In genomic region chr2:32039447-32040219, GRCh38 we compare ENCODE assay signal across 8 cellular contexts. TPM values are rescaled to one million over a fixed set of nuclear protein-coding genes. Genes with fewer than 3 reads are reported as not detected.
DNase-seq lines count a peak whose midpoint lies in the region; ATAC-seq and FAIRE-seq lines count a peak whose summit lies in the region.

TSS of gene DPY30 (minus strand) at chr2:32039805. CDS start at chr2:32039456, 349 bp downstream.

- FAIRE-seq in HTR-8/SVneo (lab: Jason Lieb, UNC), result peak; percentile 73

- no peaks in the 10 kb centered on the region for H3K27me3 ChIP-seq in effector memory CD4-positive, alpha-beta T cell (replicated peaks; ENCODE audit: control insufficient read depth, insufficient read depth, low read length, poor library complexity, severe bottlenecking)

- CTCF ChIA-PET in activated CD8-positive, alpha-beta memory T cell treated with anti-CD3 and anti-CD28 coated beads for 36 hours (lab: Charles Lee), result interaction anchor here (0.6 to 2.5 kb wide), 2 partner anchors 23 to 24 kb away, joined by 3 to 14 read pairs; partner anchors contain the start of gene SPAST

- H3K36me3 ChIP-seq in effector memory CD4-positive, alpha-beta T cell (ENCODE audit: control insufficient read depth, insufficient read depth, low read length), result no peaks in the 10 kb centered on the region

- H3K4me1 ChIP-seq in effector memory CD4-positive, alpha-beta T cell (ENCODE audit: control insufficient read depth, insufficient read depth, low read length, poor library complexity, severe bottlenecking), result no peaks in the 10 kb centered on the region

- ATAC-seq in GM21367 (IDR thresholded peaks at IDR 0.05; ENCODE audit: unreplicated experiment), result peak; percentile 86

- DNase-seq in COR-L47 (lab: John Stamatoyannopoulos, UW), result peak; percentile 92
- DNase-seq in HTR-8/SVneo (ENCODE audit: insufficient read length, low spot score), result peak; percentile 95
- DNase-seq in NOMO-1 treated with DMSO at 0.1 percent for 48 hours (lab: John Stamatoyannopoulos, UW; ENCODE audit: unreplicated experiment), result peak; percentile 90
- DNase-seq in effector memory CD4-positive, alpha-beta T cell, result peak; percentile 77 to 83 (median 80)
- peak; percentile 95 for DNase-seq in medulla oblongata (ENCODE audit: extremely low spot score)
- DNase-seq in stimulated activated CD4-positive, alpha-beta T cell treated with anti-CD3 and anti-CD28 coated beads, TNF-alpha, amount 100 ng/mL, for 48 hours (ENCODE audit: low read depth in 3 of 3), result peak; percentile 77 to 87 (median 86)

- H3K9me3 ChIP-seq in effector memory CD4-positive, alpha-beta T cell (ENCODE audit: control insufficient read depth, low read length), result no peaks in the 10 kb centered on the region

- peak within 1 kb of the TSS; percentile 70 for H3K27ac ChIP-seq in effector memory CD4-positive, alpha-beta T cell (ENCODE audit: insufficient read depth, low read length, poor library complexity, severe bottlenecking)

- POLR2A ChIA-PET in activated CD8-positive, alpha-beta memory T cell treated with anti-CD3 and anti-CD28 coated beads for 36 hours (lab: Charles Lee), result interaction anchor here (0.8 to 2.6 kb wide), 9 partner anchors 9 to 126 kb away, joined by 3 to 23 read pairs (median 4); partner anchors contain the start of genes MEMO1, SLC30A6 and SPAST

- peak within 1 kb of the TSS; percentile 58 for H3K4me3 ChIP-seq in effector memory CD4-positive, alpha-beta T cell (ENCODE audit: insufficient read depth, low read depth, low read length, poor library complexity, severe bottlenecking)

RNA-seq across cellular contexts. Expression of gene DPY30, which starts in this region (rescaled TPM):
- total RNA-seq in activated CD8-positive, alpha-beta memory T cell treated with anti-CD3 and anti-CD28 coated beads for 36 hours, result 10 to 100 TPM; 78.3 to 81.2 TPM

Comparison
In these comparisons a context has a peak if more than half of its experiments do, and no peak if none do; other contexts are left out.
1. Peak in every context shown above with its lines: DNase-seq, ATAC-seq, H3K4me3 ChIP-seq and H3K27ac ChIP-seq.